Comparison of ENCODE assay signal across 16 cellular contexts in genomic region chr20:57985278-57985677, GRCh38.
"Had no signal": no experiment of that assay in that cellular context is flagged by ENCODE, and none has a peak within 500 bp of the region (broad histone marks: within the 10 kb centered on the region; RNA-seq: fewer than 3 reads in every experiment).

No MANE protein-coding gene starts in this region.

- ATAC-seq: activated CD4-positive, alpha-beta T cell treated with anti-CD3 and anti-CD28 coated beads for 36 hours; natural killer cell; WTC11 had no signal

- DNase-seq: activated CD4-positive, alpha-beta T cell treated with anti-CD3 and anti-CD28 coated beads for 36 hours; activated CD4-positive, alpha-beta T cell treated with anti-CD3 and anti-CD28 coated beads, Interleukin-2, amount 50 U/mL, for 48 hours; activated naive CD4-positive, alpha-beta T cell; activated naive CD8-positive, alpha-beta T cell treated with anti-CD3 and anti-CD28 coated beads, Interleukin-2, amount 10 ng/mL, durations not matched to agents 7 days and 5 days; amygdala; foreskin melanocyte; mesenchymal stem cell; natural killer cell; stimulated activated CD4-positive, alpha-beta T cell treated with anti-CD3 and anti-CD28 coated beads, Interleukin-12 subunit alpha, Interleukin-12 subunit beta, amount 100 ng/mL, for 4 hours; stimulated activated CD4-positive, alpha-beta T cell treated with anti-CD3 and anti-CD28 coated beads, Interleukin-1b, Interleukin-23, amount 100 ng/mL, for 48 hours; stimulated activated CD8-positive, alpha-beta memory T cell treated with anti-CD3 and anti-CD28 coated beads, Interleukin-4, amount 100 ng/mL, for 48 hours; stimulated activated naive CD4-positive, alpha-beta T cell had no signal

- H3K9ac ChIP-seq: parathyroid adenoma had no signal

- H3K27ac ChIP-seq: cardiac muscle cell, epithelial cell of prostate, parathyroid adenoma had no signal

- H3K36me3 ChIP-seq: cardiac muscle cell had no signal

- H3K4me3 ChIP-seq: cardiac muscle cell had no signal
